ENCODE assay signal across 1 cellular context in the genomic region with DNA sequence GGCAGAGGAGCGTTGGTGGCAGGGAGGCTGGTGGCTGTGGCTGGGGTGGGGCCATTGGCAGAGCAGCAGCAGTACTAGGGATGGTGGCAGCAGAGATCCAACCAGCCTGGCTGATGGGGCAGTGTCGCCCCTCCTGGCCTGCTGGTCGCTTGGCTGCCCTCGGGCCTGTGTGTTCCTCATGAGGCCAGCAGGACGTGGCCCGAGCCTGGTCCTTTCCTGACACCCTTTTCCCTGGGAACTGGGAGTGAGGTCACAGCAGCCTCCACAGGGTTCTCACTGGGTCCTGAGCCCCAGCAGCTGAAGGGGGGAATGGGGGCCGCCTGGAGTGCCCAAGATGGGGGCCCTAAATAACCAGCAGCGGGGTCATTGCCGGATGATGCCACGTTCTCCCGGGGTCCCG.
TF ChIP-seq lines count a peak whose summit lies in the region.

No MANE protein-coding gene starts in this region.

TF ChIP-seq in SK-N-SH treated with all-trans-retinoic acid at 6 μM for 48 hours, 23 proteins besides CTCF, POLR2A, EP300 and RAD21 (continued from another document):
- no peak for TF ChIP-seq TSHZ2 (CRISPR knock-in tag; IDR thresholded peaks at IDR 0.05)
- TF ChIP-seq, protein P1, sequence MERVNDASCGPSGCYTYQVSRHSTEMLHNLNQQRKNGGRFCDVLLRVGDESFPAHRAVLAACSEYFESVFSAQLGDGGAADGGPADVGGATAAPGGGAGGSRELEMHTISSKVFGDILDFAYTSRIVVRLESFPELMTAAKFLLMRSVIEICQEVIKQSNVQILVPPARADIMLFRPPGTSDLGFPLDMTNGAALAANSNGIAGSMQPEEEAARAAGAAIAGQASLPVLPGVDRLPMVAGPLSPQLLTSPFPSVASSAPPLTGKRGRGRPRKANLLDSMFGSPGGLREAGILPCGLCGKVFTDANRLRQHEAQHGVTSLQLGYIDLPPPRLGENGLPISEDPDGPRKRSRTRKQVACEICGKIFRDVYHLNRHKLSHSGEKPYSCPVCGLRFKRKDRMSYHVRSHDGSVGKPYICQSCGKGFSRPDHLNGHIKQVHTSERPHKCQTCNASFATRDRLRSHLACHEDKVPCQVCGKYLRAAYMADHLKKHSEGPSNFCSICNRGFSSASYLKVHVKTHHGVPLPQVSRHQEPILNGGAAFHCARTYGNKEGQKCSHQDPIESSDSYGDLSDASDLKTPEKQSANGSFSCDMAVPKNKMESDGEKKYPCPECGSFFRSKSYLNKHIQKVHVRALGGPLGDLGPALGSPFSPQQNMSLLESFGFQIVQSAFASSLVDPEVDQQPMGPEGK (CRISPR knock-in tag; IDR thresholded peaks at IDR 0.05; ENCODE audit: borderline replicate concordance): no peak
